In the genomic region with DNA sequence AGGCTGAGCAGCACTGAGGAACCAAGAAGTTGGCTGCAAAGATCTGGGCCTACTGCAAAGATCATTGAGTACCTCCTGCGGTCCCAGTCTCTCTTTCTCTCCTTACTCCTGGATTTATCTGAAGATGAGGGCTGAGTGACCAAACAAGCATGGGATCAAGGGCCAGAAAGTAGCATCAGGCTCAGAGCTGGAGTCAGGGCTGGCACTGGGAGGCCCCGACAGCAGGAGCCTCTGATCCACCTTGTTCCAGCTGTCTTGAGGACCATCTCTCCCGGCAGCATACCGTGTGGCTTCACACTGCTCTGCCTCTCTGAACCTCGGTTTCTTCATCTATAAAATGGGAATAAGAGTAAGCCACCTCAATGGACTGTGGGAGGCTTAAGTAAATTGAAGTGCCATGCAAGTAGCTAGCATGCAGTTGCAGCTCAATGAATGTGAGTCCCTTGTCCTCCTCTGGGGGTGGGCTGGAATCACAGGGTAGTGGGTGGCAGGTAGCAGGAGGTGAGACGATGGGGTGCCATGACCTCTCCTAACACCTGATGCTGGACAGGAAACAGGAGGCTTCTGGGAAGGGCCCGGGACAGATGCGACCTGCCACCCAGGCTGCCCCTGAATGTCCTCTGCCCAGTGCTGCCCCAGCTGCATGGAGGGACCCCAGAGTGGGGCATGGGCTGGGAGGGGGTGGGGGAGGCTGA, we compare ENCODE assay signal across 16 cellular contexts. TPM values are rescaled to one million over a fixed set of nuclear protein-coding genes. Genes with fewer than 3 reads are reported as not detected.
DNase-seq lines count a peak whose midpoint lies in the region; ATAC-seq and TF ChIP-seq lines count a peak whose summit lies in the region.
"Had no signal": no experiment of that assay in that cellular context is flagged by ENCODE, and none has a peak within 500 bp of the region (broad histone marks: within the 10 kb centered on the region; RNA-seq: fewer than 3 reads in every experiment).

No MANE protein-coding gene starts in this region.

- H3K14ac ChIP-seq in H9 (ENCODE audit: insufficient read depth, low read length): no peak overlapping the region

- no peaks in the 10 kb centered on the region for H3K9me3 Mint-ChIP-seq in H9
- H3K9me3 Mint-ChIP-seq in natural killer cell treated with Interleukin-12 subunit alpha and Interleukin-12 subunit beta and Interleukin-15 and Interleukin-18, amount 100 ng/mL, for 72 hours: no peaks in the 10 kb centered on the region
- H3K9me3 Mint-ChIP-seq: activated naive CD8-positive, alpha-beta T cell treated with anti-CD3 and anti-CD28 coated beads for 36 hours; neural progenitor cell had no signal

- H2BK20ac ChIP-seq in H9 (ENCODE audit: low read depth, low read length, poor library complexity, severe bottlenecking): no peak overlapping the region

- H2AFZ ChIP-seq in H9 (ENCODE audit: low read length): no peak overlapping the region
- H2AFZ ChIP-seq: neural progenitor cell had no signal

- H3K23ac ChIP-seq in H9 (ENCODE audit: insufficient read length, low read depth, low read length): no peak overlapping the region

- H4K20me1 ChIP-seq in BLaER1 (no peaks in the 10 kb centered on the region), H9 (ENCODE audit: control insufficient read depth, insufficient read depth, insufficient read length) (no peaks in the 10 kb centered on the region)

- H3K79me1 ChIP-seq in H9 (ENCODE audit: insufficient read depth, low read depth, low read length, poor library complexity, severe bottlenecking): no peaks in the 10 kb centered on the region

- no peak overlapping the region for H2BK15ac ChIP-seq in H9 (ENCODE audit: low read depth, low read length)

- peak overlapping the region; percentile 58 for H3K27ac ChIP-seq in BLaER1
- H3K27ac ChIP-seq in H9 (ENCODE audit: insufficient read length, low read depth, low read length): no peak overlapping the region
- no peak overlapping the region for H3K27ac ChIP-seq in colonic mucosa
- H3K27ac ChIP-seq in caudate nucleus (ENCODE audit: low read depth, low read length): no peak overlapping the region
- H3K27ac ChIP-seq: gastroesophageal sphincter, neural progenitor cell had no signal

- peaks cover 9% of the 10 kb centered on the region for H3K27me3 Mint-ChIP-seq in H9 (ENCODE audit: low read depth)
- peaks cover 34 to 35% of the 10 kb centered on the region in 2 donors for H3K27me3 Mint-ChIP-seq in natural killer cell treated with Interleukin-12 subunit alpha and Interleukin-12 subunit beta and Interleukin-15 and Interleukin-18, amount 100 ng/mL, for 72 hours
- H3K27me3 Mint-ChIP-seq: activated naive CD8-positive, alpha-beta T cell treated with anti-CD3 and anti-CD28 coated beads for 36 hours had no signal

- H3K9me3 ChIP-seq in BLaER1 (no peaks in the 10 kb centered on the region), H9 (ENCODE audit: control insufficient read depth, low read depth, low read length) (no peaks in the 10 kb centered on the region), colonic mucosa (no peaks in the 10 kb centered on the region)
- H3K9me3 ChIP-seq: gastroesophageal sphincter had no signal

- ATAC-seq in natural killer cell treated with Interleukin-12 subunit alpha and Interleukin-12 subunit beta and Interleukin-15 and Interleukin-18, amount 100 ng/mL, for 72 hours: peak in 1 of 2 donors; percentile 3
- no peak for ATAC-seq in HG03432 (IDR thresholded peaks at IDR 0.05; ENCODE audit: unreplicated experiment)
- ATAC-seq: esophagus mucosa, gastroesophageal sphincter had no signal

- H3K9ac ChIP-seq in BLaER1 (no peak overlapping the region), H9 (ENCODE audit: extremely low read depth, insufficient read length, low read length) (no peak overlapping the region), colonic mucosa (ENCODE audit: low read depth in 2 of 2, low read length in 2 of 2) (no peak overlapping the region)
- H3K9ac ChIP-seq: neural progenitor cell had no signal

- H3K79me2 ChIP-seq in H9 (ENCODE audit: insufficient read depth, low read length): no peaks in the 10 kb centered on the region

- H3K18ac ChIP-seq in H9 (ENCODE audit: insufficient read length, low read depth, low read length): no peak overlapping the region

- no peak overlapping the region for H3K56ac ChIP-seq in H9 (ENCODE audit: insufficient read length, low read depth, low read length)

- no peaks in the 10 kb centered on the region for H3K36me3 Mint-ChIP-seq in H9 (ENCODE audit: insufficient read depth in 1 of 3, low read depth in 3 of 3)
- H3K36me3 Mint-ChIP-seq in natural killer cell treated with Interleukin-12 subunit alpha and Interleukin-12 subunit beta and Interleukin-15 and Interleukin-18, amount 100 ng/mL, for 72 hours: no peaks in the 10 kb centered on the region
- H3K36me3 Mint-ChIP-seq: activated naive CD8-positive, alpha-beta T cell treated with anti-CD3 and anti-CD28 coated beads for 36 hours; neural progenitor cell had no signal

- no peak overlapping the region for H2AK5ac ChIP-seq in H9 (ENCODE audit: insufficient read length, low read length)

- no peaks in the 10 kb centered on the region for H3K23me2 ChIP-seq in H9 (ENCODE audit: insufficient read length, low read depth, low read length, poor library complexity, severe bottlenecking)

- no peak overlapping the region for H3K4ac ChIP-seq in H9 (ENCODE audit: low read depth, low read length)

- peak; percentile 17 for DNase-seq in H9
- DNase-seq in colonic mucosa: peak; percentile 11
- DNase-seq in natural killer cell treated with Interleukin-12 subunit alpha and Interleukin-12 subunit beta and Interleukin-15 and Interleukin-18, amount 100 ng/mL, for 72 hours (ENCODE audit: low spot score): peak; percentile 53
- DNase-seq in caudate nucleus (lab: John Stamatoyannopoulos, UW): no peak
- no peak for DNase-seq in NCI-H146 treated with DMSO at 0.1 percent for 48 hours (lab: John Stamatoyannopoulos, UW; ENCODE audit: unreplicated experiment)
- DNase-seq: activated CD4-positive, alpha-beta T cell treated with anti-CD3 and anti-CD28 coated beads, Interleukin-2, amount 50 U/mL, for 48 hours; activated naive CD8-positive, alpha-beta T cell treated with anti-CD3 and anti-CD28 coated beads for 36 hours; Calu3; NCI-H524 treated with DMSO at 0.1 percent for 48 hours; SHP77; T-helper 1 cell had no signal

- H3K4me3 ChIP-seq in BLaER1: peak overlapping the region; percentile 38
- H3K4me3 ChIP-seq in colonic mucosa: no peak overlapping the region
- H3K4me3 ChIP-seq: gastroesophageal sphincter, neural progenitor cell had no signal

- no peak overlapping the region for H2BK5ac ChIP-seq in H9 (ENCODE audit: insufficient read length, low read length)

- H4K5ac ChIP-seq in H9 (ENCODE audit: insufficient read length, low read depth, low read length): no peak overlapping the region

- WGBS in H9 (ENCODE audit: extremely low coverage, insufficient read length, low lambda C conversion rate): no CpG with 5 or more reads among the region's 8 CpGs

- no peak overlapping the region for H4K8ac ChIP-seq in H9 (replicated peaks; ENCODE audit: insufficient read length, low read depth, low read length)

- no peak overlapping the region for H4K91ac ChIP-seq in H9 (ENCODE audit: insufficient read length, low read depth, low read length)

- no peak overlapping the region for H2BK120ac ChIP-seq in H9 (ENCODE audit: low read depth, low read length, poor library complexity, severe bottlenecking)

- TF ChIP-seq CTCF in H9 (conservative IDR thresholded peaks at IDR 0.05): no peak
- TF ChIP-seq CTCF in colonic mucosa (IDR thresholded peaks at IDR 0.05): no peak

- H3K4me3 Mint-ChIP-seq in H9: no peak overlapping the region
- H3K4me3 Mint-ChIP-seq in natural killer cell treated with Interleukin-12 subunit alpha and Interleukin-12 subunit beta and Interleukin-15 and Interleukin-18, amount 100 ng/mL, for 72 hours: peak overlapping the region; percentile 40
- H3K4me3 Mint-ChIP-seq: activated naive CD8-positive, alpha-beta T cell treated with anti-CD3 and anti-CD28 coated beads for 36 hours; neural progenitor cell had no signal

- no peak overlapping the region for H2BK12ac ChIP-seq in H9 (ENCODE audit: insufficient read length, low read depth, low read length)

- peak overlapping the region; percentile 87 for H3K4me2 ChIP-seq in BLaER1
- no peak overlapping the region for H3K4me2 ChIP-seq in H9 (ENCODE audit: insufficient read depth, insufficient read length, low read length)
- H3K4me2 ChIP-seq: neural progenitor cell had no signal

- H3K27ac Mint-ChIP-seq in H9: peak overlapping the region in 1 of 3 experiments; percentile 25; a peak in 1 of 7 replicates
- H3K27ac Mint-ChIP-seq in natural killer cell treated with Interleukin-12 subunit alpha and Interleukin-12 subunit beta and Interleukin-15 and Interleukin-18, amount 100 ng/mL, for 72 hours: peak overlapping the region in 1 of 2 donors; percentile 51
- H3K27ac Mint-ChIP-seq: activated naive CD8-positive, alpha-beta T cell treated with anti-CD3 and anti-CD28 coated beads for 36 hours; neural progenitor cell had no signal

- H3K27me3 ChIP-seq in BLaER1 (no peaks in the 10 kb centered on the region), H9 (ENCODE audit: insufficient read depth, low read length) (no peaks in the 10 kb centered on the region), colonic mucosa (no peaks in the 10 kb centered on the region)
- H3K27me3 ChIP-seq: neural progenitor cell had no signal

- H3K36me3 ChIP-seq in BLaER1 (no peaks in the 10 kb centered on the region), colonic mucosa (no peaks in the 10 kb centered on the region)
- H3K36me3 ChIP-seq: gastroesophageal sphincter, neural progenitor cell had no signal

- peaks cover 34 to 42% of the 10 kb centered on the region in 2 experiments for H3K4me1 Mint-ChIP-seq in H9
- H3K4me1 Mint-ChIP-seq in natural killer cell treated with Interleukin-12 subunit alpha and Interleukin-12 subunit beta and Interleukin-15 and Interleukin-18, amount 100 ng/mL, for 72 hours (ENCODE audit: low read depth in 2 of 2): peaks cover 47 to 52% of the 10 kb centered on the region in 2 donors

- intact Hi-C loops in colonic mucosa (cut with DNase I): no loop called here

- H3T11ph ChIP-seq in H9 (ENCODE audit: low read length): no peak overlapping the region

- peaks cover 87% of the 10 kb centered on the region for H3K4me1 ChIP-seq in BLaER1
- peaks cover 2% of the 10 kb centered on the region; the same call in 1 of the 2 replicates for H3K4me1 ChIP-seq in H9 (ENCODE audit: insufficient read depth, low read length)
- no peaks in the 10 kb centered on the region for H3K4me1 ChIP-seq in colonic mucosa

RNA-seq across cellular contexts. Expression of gene PRDM11, which starts 52.5 kb away (rescaled TPM):
- total RNA-seq in H9 (2021) (11.5 and 12.0 TPM in 2 replicates), colonic mucosa (1 to 10 TPM; 4.1 to 8.3 TPM)
- total RNA-seq in natural killer cell treated with Interleukin-12 subunit alpha and Interleukin-12 subunit beta and Interleukin-15 and Interleukin-18, amount 100 ng/mL, for 72 hours: 1 to 10 TPM; 3.5 to 6.6 TPM

Comparison
In these comparisons a context has a peak if more than half of its experiments do, and no peak if none do; other contexts are left out.
1. DNase-seq: peak in H9 (single experiment), colonic mucosa (single experiment) and natural killer cell treated with Interleukin-12 subunit alpha and Interleukin-12 subunit beta and Interleukin-15 and Interleukin-18, amount 100 ng/mL, for 72 hours (single experiment); none in caudate nucleus (0 of 61) and NCI-H146 treated with DMSO at 0.1 percent for 48 hours (single experiment).